ENCODE assay signal across 25 cellular contexts in the genomic region with DNA sequence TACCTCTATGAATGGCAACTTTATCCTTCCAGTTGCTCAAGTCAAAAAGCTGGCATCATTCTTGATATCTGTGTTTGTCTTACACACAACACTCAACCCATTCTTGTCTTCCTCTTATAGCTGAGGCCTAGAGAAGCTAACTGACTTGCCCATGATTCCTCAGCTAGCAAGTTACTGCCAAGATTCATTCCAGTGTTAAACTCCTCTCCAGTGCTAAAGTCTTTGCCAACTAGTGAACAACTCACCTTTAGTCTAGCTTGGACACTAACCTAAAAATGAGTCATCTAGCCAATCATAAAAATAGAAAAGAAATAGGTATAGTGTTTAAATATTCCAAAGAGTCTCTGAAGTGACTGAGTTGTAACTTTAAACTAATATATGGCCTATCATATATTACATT. TPM values are rescaled to one million over a fixed set of nuclear protein-coding genes. Genes with fewer than 3 reads are reported as not detected.
DNase-seq lines count a peak whose midpoint lies in the region; ATAC-seq, FAIRE-seq and TF ChIP-seq lines count a peak whose summit lies in the region.
"Had no signal": no experiment of that assay in that cellular context is flagged by ENCODE, and none has a peak within 500 bp of the region (broad histone marks: within the 10 kb centered on the region; RNA-seq: fewer than 3 reads in every experiment).

No MANE protein-coding gene starts in this region.

- intact Hi-C loops in lower lobe of right lung (cut with DNase I): no loop called here
- intact Hi-C loops in kidney (cut with DNase I): no loop called here

- H3K79me2 ChIP-seq in ACC112 (ENCODE audit: control insufficient read depth, insufficient read depth, low read length, unreplicated experiment): no peaks in the 10 kb centered on the region

- H3K36me3 ChIP-seq in ACC112 (ENCODE audit: insufficient read depth, low read length) (no peaks in the 10 kb centered on the region), lower lobe of right lung (no peaks in the 10 kb centered on the region), H7 (replicated peaks; ENCODE audit: control insufficient read depth, insufficient read depth, low read length) (no peaks in the 10 kb centered on the region), kidney (ENCODE audit: control insufficient read depth in 1 of 2, insufficient read depth in 2 of 2, low read length in 2 of 2) (no peaks in the 10 kb centered on the region)
- H3K36me3 ChIP-seq: BLaER1, left ventricle myocardium inferior, SJSA1, WERI-Rb-1 had no signal

- no peak for ATAC-seq in lower lobe of right lung
- no peak for ATAC-seq in HG02623 (IDR thresholded peaks at IDR 0.05; ENCODE audit: unreplicated experiment)
- ATAC-seq: activated naive CD8-positive, alpha-beta T cell treated with anti-CD3 and anti-CD28 coated beads, Interleukin-2, amount 50 U/mL, for 24 hours; esophagus mucosa; T-helper 17 cell had no signal

- H3K27ac ChIP-seq in ACC112 (ENCODE audit: low read depth, low read length) (peak overlapping the region; percentile 0; the same call in 1 of the 2 replicates), lower lobe of right lung (peak overlapping the region; percentile 53), kidney (ENCODE audit: low read depth in 2 of 2, low read length in 2 of 2) (no peak overlapping the region)
- H3K27ac ChIP-seq: BLaER1, left ventricle myocardium inferior, SJSA1, WERI-Rb-1 had no signal

- no peak overlapping the region for H2AFZ ChIP-seq in ACC112 (ENCODE audit: low read length, unreplicated experiment)

- TF ChIP-seq CTCF in choroid plexus epithelial cell (conservative IDR thresholded peaks at IDR 0.05; ENCODE audit: low read depth, low read length): no peak
- TF ChIP-seq CTCF in lower lobe of right lung (IDR thresholded peaks at IDR 0.05): no peak
- no peak for TF ChIP-seq CTCF in kidney (IDR thresholded peaks at IDR 0.05; ENCODE audit: borderline replicate concordance, extremely low read depth, insufficient read depth)

- peaks cover 15% of the 10 kb centered on the region for H3K4me1 ChIP-seq in ACC112 (ENCODE audit: control insufficient read depth, insufficient read depth, low read length, unreplicated experiment)
- no peaks in the 10 kb centered on the region for H3K4me1 ChIP-seq in lower lobe of right lung
- H3K4me1 ChIP-seq in kidney (ENCODE audit: control insufficient read depth in 1 of 2, insufficient read depth in 1 of 2, low read depth in 1 of 2, low read length in 2 of 2): no peaks in the 10 kb centered on the region
- H3K4me1 ChIP-seq: BLaER1, Caco-2, SJSA1 had no signal

- H3K4me3 ChIP-seq in ACC112 (ENCODE audit: low read depth, low read length): no peak overlapping the region
- H3K4me3 ChIP-seq in choroid plexus epithelial cell (ENCODE audit: low read depth, low read length): no peak overlapping the region
- H3K4me3 ChIP-seq in lower lobe of right lung: no peak overlapping the region
- no peak overlapping the region for H3K4me3 ChIP-seq in H7 (ENCODE audit: insufficient read depth, low read depth, low read length)
- H3K4me3 ChIP-seq in kidney (ENCODE audit: low read length in 2 of 2): no peak overlapping the region
- H3K4me3 ChIP-seq: BLaER1, left ventricle myocardium inferior, SJSA1 had no signal

- DNase-seq in NCI-H226 (peak; percentile 60), choroid plexus epithelial cell (ENCODE audit: low read depth) (peak; percentile 41), lower lobe of right lung (no peak), H7 (no peak), DMS153 treated with DMSO at 0.1 percent for 48 hours (lab: John Stamatoyannopoulos, UW; ENCODE audit: unreplicated experiment) (no peak), kidney (no peak)
- DNase-seq: activated CD4-positive, alpha-beta T cell treated with anti-CD3 and anti-CD28 coated beads, Interleukin-2, amount 50 U/mL, for 1 hour; activated CD8-positive, alpha-beta memory T cell treated with anti-CD3 and anti-CD28 coated beads, Interleukin-2, amount 50 U/mL, for 4 hours; activated effector memory CD4-positive, alpha-beta T cell treated with Interleukin-2 at 50 U/mL for 16 hours; activated naive CD8-positive, alpha-beta T cell treated with anti-CD3 and anti-CD28 coated beads, Interleukin-2, amount 50 U/mL, for 24 hours; Caco-2; left ventricle myocardium inferior; MV-4-11; NCI-H187 treated with DMSO at 0.1 percent for 48 hours; NCI-H2227 treated with DMSO at 0.1 percent for 48 hours; NCI-H82; stimulated activated CD8-positive, alpha-beta memory T cell treated with anti-CD3 and anti-CD28 coated beads, Interleukin-4, amount 100 ng/mL, for 48 hours; T-helper 17 cell; WERI-Rb-1 had no signal

- H3K9ac ChIP-seq in kidney (ENCODE audit: low read length in 2 of 2): no peak overlapping the region
- H3K9ac ChIP-seq: BLaER1 had no signal

- H3K27me3 ChIP-seq in ACC112 (ENCODE audit: insufficient read depth, low read length) (no peaks in the 10 kb centered on the region), lower lobe of right lung (ENCODE audit: low read depth) (no peaks in the 10 kb centered on the region), H7 (ENCODE audit: control insufficient read depth, insufficient read depth, low read length) (no peaks in the 10 kb centered on the region)
- H3K27me3 ChIP-seq: BLaER1, SJSA1 had no signal

- H3K9me3 ChIP-seq in lower lobe of right lung (no peaks in the 10 kb centered on the region), kidney (ENCODE audit: control insufficient read depth in 1 of 2, low read length in 2 of 2) (no peaks in the 10 kb centered on the region)
- H3K9me3 ChIP-seq: BLaER1, Caco-2, left ventricle myocardium inferior, SJSA1 had no signal

- no peak for FAIRE-seq in kidney (lab: Jason Lieb, UNC)
- FAIRE-seq: GM18507 had no signal

RNA-seq across cellular contexts. Expression of gene RGS2, which starts 45.6 kb away (rescaled TPM):
- 63.8 TPM for total RNA-seq in lower lobe of right lung
- total RNA-seq in H7 (2014; rRNA removed; shearing (Covaris generic)): 23.3 and 36.4 TPM in 2 replicates
- total RNA-seq in kidney: 51.2 TPM
- polyA plus RNA-seq in kidney (ENCODE audit: insufficient read depth, low read depth, low replicate concordance): 85.1 TPM

Comparison
In these comparisons a context has a peak if more than half of its experiments do, and no peak if none do; other contexts are left out.
1. H3K27ac ChIP-seq: peak in ACC112 (single experiment) and lower lobe of right lung (single experiment); none in kidney (0 of 2).
2. DNase-seq: peak in NCI-H226 (single experiment) and choroid plexus epithelial cell (single experiment); none in lower lobe of right lung (single experiment), H7 (single experiment), DMS153 treated with DMSO at 0.1 percent for 48 hours (single experiment) and kidney (single experiment).